In genomic region chr12:93366427-93366826, GRCh38 we compare ENCODE assay signal across 15 cellular contexts. TPM values are rescaled to one million over a fixed set of nuclear protein-coding genes. Genes with fewer than 3 reads are reported as not detected.
DNase-seq lines count a peak whose midpoint lies in the region; ATAC-seq lines count a peak whose summit lies in the region.
"Had no signal": no experiment of that assay in that cellular context is flagged by ENCODE, and none has a peak within 500 bp of the region (broad histone marks: within the 10 kb centered on the region; RNA-seq: fewer than 3 reads in every experiment).

No MANE protein-coding gene starts in this region.

- ATAC-seq in HG02678 (IDR thresholded peaks at IDR 0.05; ENCODE audit: unreplicated experiment) (no peak), HG03280 (IDR thresholded peaks at IDR 0.05; ENCODE audit: unreplicated experiment) (no peak)
- ATAC-seq: A549, HCT116 had no signal

- DNase-seq in NCI-H2171 treated with DMSO at 0.1 percent for 48 hours (lab: John Stamatoyannopoulos, UW) (peak; percentile 12), NCI-H2171 (lab: John Stamatoyannopoulos, UW) (no peak), NAMALWA (ENCODE audit: low spot score) (peak; percentile 29), myocyte (ENCODE audit: low read depth) (peak; percentile 24), medulla oblongata (ENCODE audit: extremely low spot score) (no peak)
- DNase-seq: AML-193; Caco-2; CD4-positive, alpha-beta T cell; GDM1; GOT3; H7 had no signal

RNA-seq across cellular contexts. Expression of gene NUDT4, which starts 11.3 kb away (rescaled TPM):
- total RNA-seq in myocyte: 51.2 and 83.7 TPM in 2 replicates
- polyA plus RNA-seq in myocyte (2012): 20.8 TPM

Comparison
In these comparisons a context has a peak if more than half of its experiments do, and no peak if none do; other contexts are left out.
1. DNase-seq: peak in NCI-H2171 treated with DMSO at 0.1 percent for 48 hours (single experiment), NAMALWA (single experiment) and myocyte (single experiment); none in NCI-H2171 (single experiment) and medulla oblongata (single experiment).